Comparison of ENCODE assay signal across 12 cellular contexts in genomic region chr1:27427329-27427728, GRCh38. TPM values are rescaled to one million over a fixed set of nuclear protein-coding genes. Genes with fewer than 3 reads are reported as not detected.
DNase-seq lines count a peak whose midpoint lies in the region; ATAC-seq and TF ChIP-seq lines count a peak whose summit lies in the region.
"Had no signal": no experiment of that assay in that cellular context is flagged by ENCODE, and none has a peak within 500 bp of the region (broad histone marks: within the 10 kb centered on the region; RNA-seq: fewer than 3 reads in every experiment).

No MANE protein-coding gene starts in this region.

- H3K27ac ChIP-seq in upper lobe of right lung, result peak overlapping the region; percentile 86
- H3K27ac ChIP-seq: pancreas had no signal

- H3K4me3 ChIP-seq in upper lobe of right lung, result no peak overlapping the region
- H3K4me3 ChIP-seq: pancreas had no signal

- no peaks in the 10 kb centered on the region for H3K9me3 ChIP-seq in upper lobe of right lung
- H3K9me3 ChIP-seq: BE2C, pancreas had no signal

- peaks cover 83% of the 10 kb centered on the region for H3K4me1 Mint-ChIP-seq in activated naive CD4-positive, alpha-beta T cell treated with anti-CD3 and anti-CD28 coated beads, Interleukin-2, amount 50 U/mL, for 24 hours
- H3K4me1 Mint-ChIP-seq in chondrocyte (ENCODE audit: low read depth) (peaks cover 68% of the 10 kb centered on the region), naive B cell (peaks cover 54 to 82% (median 70%) of the 10 kb centered on the region in 3 donors)

- peaks cover 37% of the 10 kb centered on the region for H3K36me3 ChIP-seq in upper lobe of right lung
- H3K36me3 ChIP-seq: BE2C had no signal

- peaks cover 57% of the 10 kb centered on the region for H3K4me1 ChIP-seq in upper lobe of right lung
- H3K4me1 ChIP-seq: BE2C had no signal

- no peaks in the 10 kb centered on the region for H3K27me3 Mint-ChIP-seq in activated naive CD4-positive, alpha-beta T cell treated with anti-CD3 and anti-CD28 coated beads, Interleukin-2, amount 50 U/mL, for 24 hours
- no peaks in the 10 kb centered on the region for H3K27me3 Mint-ChIP-seq in chondrocyte (ENCODE audit: low read depth)
- no peaks in the 10 kb centered on the region for H3K27me3 Mint-ChIP-seq in naive B cell

- TF ChIP-seq CTCF in chondrocyte (IDR thresholded peaks at IDR 0.05), result no peak
- no peak for TF ChIP-seq CTCF in upper lobe of right lung (IDR thresholded peaks at IDR 0.05)

- intact Hi-C loops in upper lobe of right lung (cut with DNase I), result loop anchor here (10.0 kb wide), 1 partner anchor 47 kb away; no protein-coding TSS in a partner anchor

- peak overlapping the region; percentile 87 for H3K4me3 Mint-ChIP-seq in activated naive CD4-positive, alpha-beta T cell treated with anti-CD3 and anti-CD28 coated beads, Interleukin-2, amount 50 U/mL, for 24 hours
- H3K4me3 Mint-ChIP-seq in chondrocyte (ENCODE audit: unreplicated experiment) (no peak overlapping the region), naive B cell (peak overlapping the region; percentile 52 to 86 (median 70))

- peak overlapping the region; percentile 99 for H3K27ac Mint-ChIP-seq in activated naive CD4-positive, alpha-beta T cell treated with anti-CD3 and anti-CD28 coated beads, Interleukin-2, amount 50 U/mL, for 24 hours
- H3K27ac Mint-ChIP-seq in chondrocyte (ENCODE audit: unreplicated experiment) (peak overlapping the region; percentile 96), naive B cell (peak overlapping the region; percentile 17 to 98 (median 89))

- ATAC-seq in naive B cell (ENCODE audit: low read depth in 2 of 2), result peak; percentile 86 to 90
- peak; percentile 48 for ATAC-seq in upper lobe of right lung
- ATAC-seq in GM19455 (IDR thresholded peaks at IDR 0.05; ENCODE audit: unreplicated experiment), result no peak
- no peak for ATAC-seq in HG03280 (IDR thresholded peaks at IDR 0.05; ENCODE audit: unreplicated experiment)
- ATAC-seq: Panc1 had no signal

- DNase-seq in activated naive CD4-positive, alpha-beta T cell treated with anti-CD3 and anti-CD28 coated beads, Interleukin-2, amount 50 U/mL, for 16 hours, result no peak
- no peak for DNase-seq in chondrocyte (ENCODE audit: low spot score)
- peak; percentile 38 for DNase-seq in naive B cell
- DNase-seq in upper lobe of right lung, result no peak
- DNase-seq in stimulated activated CD4-positive, alpha-beta T cell treated with anti-CD3 and anti-CD28 coated beads, Interleukin-4, amount 100 ng/mL, for 1 hour, result no peak
- DNase-seq: BE2C, pancreas had no signal

- H3K36me3 Mint-ChIP-seq in activated naive CD4-positive, alpha-beta T cell treated with anti-CD3 and anti-CD28 coated beads, Interleukin-2, amount 50 U/mL, for 24 hours, result peaks cover 6% of the 10 kb centered on the region
- peaks cover 3% of the 10 kb centered on the region for H3K36me3 Mint-ChIP-seq in chondrocyte (ENCODE audit: low read depth)
- peaks cover 4 to 7% of the 10 kb centered on the region in 2 donors for H3K36me3 Mint-ChIP-seq in naive B cell

- no peaks in the 10 kb centered on the region for H3K27me3 ChIP-seq in upper lobe of right lung
- H3K27me3 ChIP-seq: BE2C, pancreas had no signal

- no peaks in the 10 kb centered on the region for H3K9me3 Mint-ChIP-seq in activated naive CD4-positive, alpha-beta T cell treated with anti-CD3 and anti-CD28 coated beads, Interleukin-2, amount 50 U/mL, for 24 hours
- no peaks in the 10 kb centered on the region for H3K9me3 Mint-ChIP-seq in chondrocyte (ENCODE audit: low read depth)
- H3K9me3 Mint-ChIP-seq in naive B cell, result no peaks in the 10 kb centered on the region

RNA-seq across cellular contexts. Expression of gene GPR3, which starts 34.9 kb away (rescaled TPM):
- 0.26 to 0.56 TPM (median 0.32 TPM) in 3 replicates for total RNA-seq in chondrocyte
- polyA plus RNA-seq in naive B cell (ENCODE audit: low read depth in 6 of 6), result under 1 TPM in 4 of 6 donors, not detected in 2; 0.12 to 0.64 (median 0.35) TPM
- total RNA-seq in upper lobe of right lung, result 0.90 TPM

RNA-seq across cellular contexts. Expression of gene CD164L2, which starts 44.2 kb away (rescaled TPM):
- total RNA-seq in chondrocyte (not detected in 3 replicates), upper lobe of right lung (1.2 TPM)
- polyA plus RNA-seq in naive B cell (ENCODE audit: low read depth in 6 of 6), result not detected
- total RNA-seq: LHCN-M2 had no signal

RNA-seq across cellular contexts. Expression of gene FCN3, which starts 52.7 kb away (rescaled TPM):
- not detected in 3 replicates for total RNA-seq in chondrocyte
- polyA plus RNA-seq in naive B cell (ENCODE audit: low read depth in 6 of 6), result not detected
- 826 TPM for total RNA-seq in upper lobe of right lung
- total RNA-seq: LHCN-M2 had no signal

Comparison
In these comparisons a context has a peak if more than half of its experiments do, and no peak if none do; other contexts are left out.
1. ATAC-seq: peak in naive B cell (2 of 2) and upper lobe of right lung (single experiment); none in GM19455 (single experiment) and HG03280 (single experiment).
2. RNA of gene FCN3, which starts 52.7 kb away (total RNA-seq): 826 TPM in upper lobe of right lung (single experiment); not detected in chondrocyte; every median in the first group is over 100 times any median in the second.
3. Peak in every context shown above with its lines, with median percentiles within 50 percentile points of each other: H3K27ac Mint-ChIP-seq.